Comparison of ENCODE assay signal across 26 cellular contexts in genomic region chr14:94384342-94384741, GRCh38. TPM values are rescaled to one million over a fixed set of nuclear protein-coding genes. Genes with fewer than 3 reads are reported as not detected.
"Had no signal": no experiment of that assay in that cellular context is flagged by ENCODE, and none has a peak within 500 bp of the region (broad histone marks: within the 10 kb centered on the region; RNA-seq: fewer than 3 reads in every experiment).

No MANE protein-coding gene starts in this region.

- H3K4me1 ChIP-seq: neural progenitor cell, psoas muscle had no signal

- H3K27ac ChIP-seq: cardiac muscle cell, epithelial cell of prostate, neural progenitor cell, psoas muscle had no signal

- H3K4me3 Mint-ChIP-seq: activated CD8-positive, alpha-beta T cell treated with anti-CD3 and anti-CD28 coated beads for 36 hours; activated naive CD8-positive, alpha-beta T cell; activated T-cell treated with anti-CD3 and anti-CD28 coated beads, Interleukin-2, amount 50 U/mL, for 4 hours; endodermal cell; naive thymus-derived CD4-positive, alpha-beta T cell; neural progenitor cell; stimulated activated memory B cell treated with anti-CD40 and anti-IgM and Interleukin-4, amounts not matched to agents 10 μg/mL and 1 μg/mL and 100 μg/mL, for 72 hours; T-helper 2 cell treated with Interferon-gamma antibody and Interleukin-4, amounts not matched to agents 5 μg/mL and 100 μg/mL, for 36 hours had no signal

- ATAC-seq: activated CD8-positive, alpha-beta T cell treated with anti-CD3 and anti-CD28 coated beads for 36 hours; activated T-cell treated with anti-CD3 and anti-CD28 coated beads, Interleukin-2, amount 50 U/mL, for 4 hours; psoas muscle; stimulated activated memory B cell treated with anti-CD40 and anti-IgM and Interleukin-4, amounts not matched to agents 10 μg/mL and 1 μg/mL and 100 μg/mL, for 72 hours had no signal

- H3K36me3 ChIP-seq: cardiac muscle cell, neural progenitor cell, tibial artery had no signal

- H3K4me3 ChIP-seq: cardiac muscle cell, dorsolateral prefrontal cortex, mucosa of descending colon, neural progenitor cell, psoas muscle, tibial artery had no signal

- H3K27me3 Mint-ChIP-seq: activated CD8-positive, alpha-beta T cell treated with anti-CD3 and anti-CD28 coated beads for 36 hours; activated naive CD8-positive, alpha-beta T cell; stimulated activated memory B cell treated with anti-CD40 and anti-IgM and Interleukin-4, amounts not matched to agents 10 μg/mL and 1 μg/mL and 100 μg/mL, for 72 hours had no signal

- DNase-seq: activated CD4-positive, alpha-beta T cell treated with anti-CD3 and anti-CD28 coated beads for 48 hours; activated CD8-positive, alpha-beta memory T cell treated with anti-CD3 and anti-CD28 coated beads, Interleukin-2, amount 50 U/mL, for 4 hours; activated CD8-positive, alpha-beta T cell treated with anti-CD3 and anti-CD28 coated beads for 36 hours; activated gamma-delta T cell treated with Interleukin-2 at 50 U/mL for 16 hours; activated T-cell treated with anti-CD3 and anti-CD28 coated beads, Interleukin-2, amount 50 U/mL, for 4 hours; amniotic stem cell; dorsolateral prefrontal cortex; foreskin fibroblast; naive thymus-derived CD4-positive, alpha-beta T cell; psoas muscle; right cardiac atrium; stimulated activated CD4-positive, alpha-beta T cell treated with anti-CD3 and anti-CD28 coated beads, Interleukin-4, amount 100 ng/mL, for 4 hours had no signal

- H3K4me1 Mint-ChIP-seq: stimulated activated memory B cell treated with anti-CD40 and anti-IgM and Interleukin-4, amounts not matched to agents 10 μg/mL and 1 μg/mL and 100 μg/mL, for 72 hours had no signal

- H3K9me3 Mint-ChIP-seq: activated CD8-positive, alpha-beta T cell treated with anti-CD3 and anti-CD28 coated beads for 36 hours; activated T-cell treated with anti-CD3 and anti-CD28 coated beads, Interleukin-2, amount 50 U/mL, for 4 hours; endodermal cell; neural progenitor cell; stimulated activated memory B cell treated with anti-CD40 and anti-IgM and Interleukin-4, amounts not matched to agents 10 μg/mL and 1 μg/mL and 100 μg/mL, for 72 hours; T-helper 2 cell treated with Interferon-gamma antibody and Interleukin-4, amounts not matched to agents 5 μg/mL and 100 μg/mL, for 36 hours had no signal

- H3K9ac ChIP-seq: neural progenitor cell had no signal

- H3K9me3 ChIP-seq: mucosa of descending colon, psoas muscle, tibial artery had no signal

- H3K27ac Mint-ChIP-seq: activated CD8-positive, alpha-beta T cell treated with anti-CD3 and anti-CD28 coated beads for 36 hours; activated naive CD8-positive, alpha-beta T cell; endodermal cell; naive thymus-derived CD4-positive, alpha-beta T cell; neural progenitor cell; stimulated activated memory B cell treated with anti-CD40 and anti-IgM and Interleukin-4, amounts not matched to agents 10 μg/mL and 1 μg/mL and 100 μg/mL, for 72 hours; T-helper 2 cell treated with Interferon-gamma antibody and Interleukin-4, amounts not matched to agents 5 μg/mL and 100 μg/mL, for 36 hours had no signal

- H3K36me3 Mint-ChIP-seq: activated naive CD8-positive, alpha-beta T cell; naive thymus-derived CD4-positive, alpha-beta T cell; neural progenitor cell; stimulated activated memory B cell treated with anti-CD40 and anti-IgM and Interleukin-4, amounts not matched to agents 10 μg/mL and 1 μg/mL and 100 μg/mL, for 72 hours had no signal

- H3K27me3 ChIP-seq: cardiac muscle cell, dorsolateral prefrontal cortex, neural progenitor cell, tibial artery had no signal

RNA-seq across cellular contexts. Expression of gene SERPINA1, which starts 4.1 kb away (rescaled TPM):
- total RNA-seq: osteocyte had no signal

RNA-seq across cellular contexts. Expression of gene SERPINA2, which starts 17.8 kb away (rescaled TPM):
- total RNA-seq: activated CD8-positive, alpha-beta T cell treated with anti-CD3 and anti-CD28 coated beads for 36 hours; activated T-cell treated with anti-CD3 and anti-CD28 coated beads, Interleukin-2, amount 50 U/mL, for 4 hours; cardiac muscle cell; chondrocyte; dorsolateral prefrontal cortex; endodermal cell; glomerular endothelial cell; mucosa of descending colon; naive thymus-derived CD4-positive, alpha-beta T cell; osteocyte; psoas muscle; right cardiac atrium; subcutaneous adipose tissue had no signal
- polyA plus RNA-seq: cardiac muscle cell; naive thymus-derived CD4-positive, alpha-beta T cell; psoas muscle; right cardiac atrium; small intestine had no signal
